Comparison of ENCODE assay signal across 8 cellular contexts in genomic region chr10:62816179-62817119, GRCh38. TPM values are rescaled to one million over a fixed set of nuclear protein-coding genes. Genes with fewer than 3 reads are reported as not detected.
A peak's percentile ranks its signal among the peaks of the same experiment; 100 is the strongest.
DNase-seq lines count a peak whose midpoint lies in the region; ATAC-seq, FAIRE-seq and TF ChIP-seq lines count a peak whose summit lies in the region.

TSS of gene EGR2 (minus strand) at chr10:62816366. CDS start at chr10:62816029, 337 bp downstream.

- no peaks in the 10 kb centered on the region for H3K9me3 Mint-ChIP-seq in activated T-cell treated with anti-CD3 and anti-CD28 coated beads, Interleukin-2, amount 50 U/mL, for 24 hours

- DNase-seq in D721Med (ENCODE audit: insufficient read length, low spot score) (peak; percentile 84), HuH-7 (ENCODE audit: low spot score) (peak; percentile 93), OCI-M1 (lab: John Stamatoyannopoulos, UW) (peak; percentile 99), epithelial cell of proximal tubule (ENCODE audit: low read depth) (peak; percentile 91)
- DNase-seq in activated T-cell treated with anti-CD3 and anti-CD28 coated beads, Interleukin-2, amount 50 U/mL, for 24 hours = peak; percentile 98
- DNase-seq in stimulated activated CD8-positive, alpha-beta memory T cell treated with anti-CD3 and anti-CD28 coated beads, Interleukin-4, amount 100 ng/mL, for 4 hours (ENCODE audit: low read depth in 2 of 2, low spot score in 1 of 2) = peak; percentile 86 to 92

- peak within 1 kb of the TSS; percentile 99 for H3K27ac Mint-ChIP-seq in activated T-cell treated with anti-CD3 and anti-CD28 coated beads, Interleukin-2, amount 50 U/mL, for 24 hours

- H3K27me3 Mint-ChIP-seq in activated T-cell treated with anti-CD3 and anti-CD28 coated beads, Interleukin-2, amount 50 U/mL, for 24 hours = peaks cover 25% of the 10 kb centered on the region

- H3K4me3 ChIP-seq in epithelial cell of proximal tubule (ENCODE audit: low read depth, low read length) (peak within 1 kb of the TSS; percentile 63), mucosa of rectum (ENCODE audit: low read length in 2 of 2) (peak within 1 kb of the TSS; percentile 67 to 81)

- peaks cover 59% of the 10 kb centered on the region for H3K4me1 Mint-ChIP-seq in activated T-cell treated with anti-CD3 and anti-CD28 coated beads, Interleukin-2, amount 50 U/mL, for 24 hours (ENCODE audit: low read depth)

- H3K9ac ChIP-seq in mucosa of rectum (ENCODE audit: low read depth in 1 of 2, low read length in 2 of 2) = peak within 1 kb of the TSS; percentile 56 to 76

- H3K4me3 Mint-ChIP-seq in activated T-cell treated with anti-CD3 and anti-CD28 coated beads, Interleukin-2, amount 50 U/mL, for 24 hours = peak within 1 kb of the TSS; percentile 94

- peaks cover 22 to 40% of the 10 kb centered on the region in 2 donors for H3K27me3 ChIP-seq in mucosa of rectum (ENCODE audit: control insufficient read depth in 2 of 2, insufficient read depth in 2 of 2, low read length in 2 of 2)

- H3K36me3 ChIP-seq in mucosa of rectum (ENCODE audit: control insufficient read depth in 2 of 2, insufficient read depth in 2 of 2, low read length in 2 of 2) = no peaks in the 10 kb centered on the region

- peaks cover 57% of the 10 kb centered on the region for H3K36me3 Mint-ChIP-seq in activated T-cell treated with anti-CD3 and anti-CD28 coated beads, Interleukin-2, amount 50 U/mL, for 24 hours (ENCODE audit: low read depth)

- H3K27ac ChIP-seq in mucosa of rectum (ENCODE audit: low read depth in 2 of 2, low read length in 2 of 2) = peak within 1 kb of the TSS; percentile 74 to 86

- FAIRE-seq in D721Med (lab: Jason Lieb, UNC) = no peak

- peaks cover 18 to 32% of the 10 kb centered on the region in 2 donors for H3K4me1 ChIP-seq in mucosa of rectum (ENCODE audit: control insufficient read depth in 2 of 2, insufficient read depth in 2 of 2, low read length in 2 of 2)

- TF ChIP-seq CTCF in D721Med (IDR thresholded peaks at IDR 0.05; ENCODE audit: insufficient read depth, missing control alignments) (no peak), epithelial cell of proximal tubule (conservative IDR thresholded peaks at IDR 0.05; ENCODE audit: low read depth, low read length) (no peak)

- no peaks in the 10 kb centered on the region for H3K9me3 ChIP-seq in mucosa of rectum (ENCODE audit: control insufficient read depth in 2 of 2, low read length in 2 of 2)

- ATAC-seq in GM21515 (IDR thresholded peaks at IDR 0.05; ENCODE audit: unreplicated experiment) = peak; percentile 80

RNA-seq across cellular contexts. Expression of gene EGR2, which starts in this region (rescaled TPM):
- total RNA-seq in epithelial cell of proximal tubule = 0.06 TPM in 1 of 2 replicates, not detected in the other

Comparison
In these comparisons a context has a peak if more than half of its experiments do, and no peak if none do; other contexts are left out.
1. Peak in every context shown above with its lines: DNase-seq, ATAC-seq, H3K4me3 ChIP-seq and H3K27ac ChIP-seq.
2. Peak in DNase-seq and H3K4me3 ChIP-seq in epithelial cell of proximal tubule; RNA of the gene not detected or under 1 TPM.